In the genomic region with DNA sequence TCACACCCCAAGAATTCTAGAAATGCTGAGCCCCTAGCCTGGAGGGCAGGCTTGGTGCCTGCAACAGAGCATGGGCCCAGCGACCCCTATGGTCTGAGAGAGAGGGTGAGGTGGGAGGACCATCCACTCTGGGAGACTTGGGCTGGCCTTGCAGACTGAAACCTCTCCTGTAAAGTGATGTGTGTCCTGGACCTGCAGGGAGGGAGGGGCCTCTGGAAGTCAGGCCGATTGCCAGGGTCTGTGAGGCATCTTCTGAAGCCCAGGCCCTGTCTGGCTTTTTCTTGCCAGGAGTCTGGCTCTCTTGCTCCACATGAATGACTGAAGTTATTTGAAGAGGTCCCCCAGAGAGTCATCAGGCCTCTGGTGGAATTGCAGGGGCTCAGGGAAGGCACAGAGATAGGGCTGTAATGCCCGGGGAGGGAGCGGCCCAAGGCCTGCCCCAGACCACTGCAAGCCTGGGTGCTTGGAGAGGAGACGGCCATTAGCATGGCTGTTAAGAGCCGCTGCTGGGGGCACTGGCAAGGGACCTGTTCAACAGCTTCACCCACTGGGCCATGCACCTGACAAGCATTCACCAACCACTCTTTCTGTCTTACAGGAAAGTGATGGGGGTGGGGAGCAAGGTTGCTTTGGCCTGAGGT, we compare ENCODE assay signal across 1 cellular context.
TF ChIP-seq lines count a peak whose summit lies in the region.

No MANE protein-coding gene starts in this region.

TF ChIP-seq in H1, 55 proteins besides CTCF, POLR2A, EP300 and RAD21:
- TF ChIP-seq CHD2 (IDR thresholded peaks at IDR 0.05; ENCODE audit: low read length) (no peak), BRCA1 (IDR thresholded peaks at IDR 0.05; ENCODE audit: low read depth, low read length) (no peak), TAF7 (optimal IDR thresholded peaks at IDR 0.05; ENCODE audit: borderline replicate concordance, low read depth, low read length) (no peak), GTF2F1 (IDR thresholded peaks at IDR 0.05; ENCODE audit: borderline replicate concordance, low read depth, low read length) (no peak), SIN3A (conservative IDR thresholded peaks at IDR 0.05 in 1 of 2, IDR thresholded peaks at IDR 0.05 in 1 of 2; ENCODE audit: low read depth in 1 of 2, low read length in 2 of 2) (no peak), SUZ12 (IDR thresholded peaks at IDR 0.05; ENCODE audit: low read length) (no peak), TBP (IDR thresholded peaks at IDR 0.05; ENCODE audit: low read depth, low read length) (no peak), FOSL1 (IDR thresholded peaks at IDR 0.05; ENCODE audit: insufficient read depth, low read depth, low read length) (no peak), RBBP5 (IDR thresholded peaks at IDR 0.05; ENCODE audit: borderline replicate concordance, low read depth, low read length) (no peak), CEBPB (IDR thresholded peaks at IDR 0.05; ENCODE audit: low read depth, low read length) (no peak), MAFK (IDR thresholded peaks at IDR 0.05; ENCODE audit: low read depth, low read length) (no peak), GABPA (IDR thresholded peaks at IDR 0.05; ENCODE audit: borderline replicate concordance, insufficient read depth, low read length) (no peak), SAP30 (IDR thresholded peaks at IDR 0.05; ENCODE audit: insufficient read depth, insufficient replicate concordance, low read length) (no peak), CTBP2 (IDR thresholded peaks at IDR 0.05; ENCODE audit: borderline replicate concordance, insufficient read depth, insufficient read length, low read length) (no peak), POLR2AphosphoS5 (IDR thresholded peaks at IDR 0.05; ENCODE audit: low read depth, low read length) (no peak), ZNF274 (IDR thresholded peaks at IDR 0.05; ENCODE audit: borderline replicate concordance, extremely low read depth, low read length) (no peak), EGR1 (IDR thresholded peaks at IDR 0.05; ENCODE audit: borderline replicate concordance, low read depth, low read length) (no peak), PHF8 (conservative IDR thresholded peaks at IDR 0.05; ENCODE audit: low read depth, low read length) (no peak), RNF2 (IDR thresholded peaks at IDR 0.05; ENCODE audit: borderline replicate concordance, low read depth, low read length, missing control alignments, poor library complexity, severe bottlenecking) (no peak)
- TF ChIP-seq, protein P1, sequence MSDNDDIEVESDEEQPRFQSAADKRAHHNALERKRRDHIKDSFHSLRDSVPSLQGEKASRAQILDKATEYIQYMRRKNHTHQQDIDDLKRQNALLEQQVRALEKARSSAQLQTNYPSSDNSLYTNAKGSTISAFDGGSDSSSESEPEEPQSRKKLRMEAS (IDR thresholded peaks at IDR 0.05), result no peak
